ENCODE assay signal across 28 cellular contexts in genomic region chr5:105684799-105685198, GRCh38.
"Had no signal": no experiment of that assay in that cellular context is flagged by ENCODE, and none has a peak within 500 bp of the region (broad histone marks: within the 10 kb centered on the region; RNA-seq: fewer than 3 reads in every experiment).

No MANE protein-coding gene starts in this region.

- H3K4me3 Mint-ChIP-seq: activated CD4-positive, alpha-beta memory T cell treated with anti-CD3 and anti-CD28 coated beads for 36 hours; activated naive CD4-positive, alpha-beta T cell treated with anti-CD3 and anti-CD28 coated beads, Interleukin-2, amount 10 ng/mL, durations not matched to agents 7 days and 5 days; activated naive CD8-positive, alpha-beta T cell treated with anti-CD3 and anti-CD28 coated beads, Interleukin-2, amount 10 ng/mL, durations not matched to agents 7 days and 5 days; brain; dendritic cell treated with granulocyte-macrophage colony-stimulating factor and Interleukin-4, amounts not matched to agents 40 ng/mL and 50 ng/mL, for 4 days; endodermal cell; nephron; stimulated activated naive B cell treated with anti-CD40 and anti-IgM and Interleukin-4, amounts not matched to agents 10 μg/mL and 1 μg/mL and 100 μg/mL, for 72 hours; T-helper 17 cell had no signal

- H3K27me3 ChIP-seq: neutrophil, right atrium auricular region, suprapubic skin, tibial artery had no signal

- H3K9ac ChIP-seq: parathyroid adenoma had no signal

- H3K9me3 ChIP-seq: neutrophil, psoas muscle, suprapubic skin, tibial artery had no signal

- H3K79me2 ChIP-seq: parathyroid adenoma had no signal

- DNase-seq: activated CD4-positive, alpha-beta memory T cell treated with anti-CD3 and anti-CD28 coated beads for 36 hours; activated CD4-positive, alpha-beta T cell treated with anti-CD3 and anti-CD28 coated beads for 48 hours; activated CD8-positive, alpha-beta memory T cell treated with anti-CD3 and anti-CD28 coated beads, Interleukin-2, amount 50 U/mL, for 4 hours; activated gamma-delta T cell; activated naive CD4-positive, alpha-beta T cell treated with anti-CD3 and anti-CD28 coated beads, Interleukin-2, amount 10 ng/mL, durations not matched to agents 7 days and 5 days; activated naive CD8-positive, alpha-beta T cell treated with anti-CD3 and anti-CD28 coated beads, Interleukin-2, amount 10 ng/mL, durations not matched to agents 7 days and 5 days; activated T-cell treated with anti-CD3 and anti-CD28 coated beads, Interleukin-2, amount 50 U/mL, for 1 hour; amygdala; endodermal cell; foreskin melanocyte; islet precursor cell; left colon; mammary epithelial cell; psoas muscle; stimulated activated CD4-positive, alpha-beta T cell treated with anti-CD3 and anti-CD28 coated beads, Interleukin-15, amount 100 ng/mL, for 24 hours; stimulated activated CD4-positive, alpha-beta T cell treated with anti-CD3 and anti-CD28 coated beads, Interleukin-2, amount 100 ng/mL, for 24 hours; stimulated activated naive B cell treated with anti-CD40 and anti-IgM and Interleukin-4, amounts not matched to agents 10 μg/mL and 1 μg/mL and 100 μg/mL, for 72 hours; T-helper 17 cell; T1000; tibial artery; WERI-Rb-1 had no signal

- H3K36me3 Mint-ChIP-seq: activated CD4-positive, alpha-beta memory T cell treated with anti-CD3 and anti-CD28 coated beads for 36 hours; activated naive CD4-positive, alpha-beta T cell treated with anti-CD3 and anti-CD28 coated beads, Interleukin-2, amount 10 ng/mL, durations not matched to agents 7 days and 5 days; activated naive CD8-positive, alpha-beta T cell treated with anti-CD3 and anti-CD28 coated beads, Interleukin-2, amount 10 ng/mL, durations not matched to agents 7 days and 5 days; brain; stimulated activated naive B cell treated with anti-CD40 and anti-IgM and Interleukin-4, amounts not matched to agents 10 μg/mL and 1 μg/mL and 100 μg/mL, for 72 hours had no signal

- H3K4me1 Mint-ChIP-seq: activated naive CD4-positive, alpha-beta T cell treated with anti-CD3 and anti-CD28 coated beads, Interleukin-2, amount 10 ng/mL, durations not matched to agents 7 days and 5 days; activated naive CD8-positive, alpha-beta T cell treated with anti-CD3 and anti-CD28 coated beads, Interleukin-2, amount 10 ng/mL, durations not matched to agents 7 days and 5 days; nephron; stimulated activated naive B cell treated with anti-CD40 and anti-IgM and Interleukin-4, amounts not matched to agents 10 μg/mL and 1 μg/mL and 100 μg/mL, for 72 hours; T-helper 17 cell had no signal

- H3K4me3 ChIP-seq: psoas muscle, right atrium auricular region, suprapubic skin, tibial artery had no signal

- H3K27ac Mint-ChIP-seq: activated CD4-positive, alpha-beta memory T cell treated with anti-CD3 and anti-CD28 coated beads for 36 hours; activated naive CD4-positive, alpha-beta T cell treated with anti-CD3 and anti-CD28 coated beads, Interleukin-2, amount 10 ng/mL, durations not matched to agents 7 days and 5 days; activated naive CD8-positive, alpha-beta T cell treated with anti-CD3 and anti-CD28 coated beads, Interleukin-2, amount 10 ng/mL, durations not matched to agents 7 days and 5 days; brain; dendritic cell treated with granulocyte-macrophage colony-stimulating factor and Interleukin-4, amounts not matched to agents 40 ng/mL and 50 ng/mL, for 4 days; endodermal cell; nephron; stimulated activated naive B cell treated with anti-CD40 and anti-IgM and Interleukin-4, amounts not matched to agents 10 μg/mL and 1 μg/mL and 100 μg/mL, for 72 hours; T-helper 17 cell had no signal

- H3K36me3 ChIP-seq: neutrophil, right atrium auricular region, suprapubic skin, tibial artery, WERI-Rb-1 had no signal

- H3K4me1 ChIP-seq: psoas muscle, right atrium auricular region, suprapubic skin, tibial artery had no signal

- H3K27me3 Mint-ChIP-seq: activated CD4-positive, alpha-beta memory T cell treated with anti-CD3 and anti-CD28 coated beads for 36 hours; activated naive CD4-positive, alpha-beta T cell treated with anti-CD3 and anti-CD28 coated beads, Interleukin-2, amount 10 ng/mL, durations not matched to agents 7 days and 5 days; activated naive CD8-positive, alpha-beta T cell treated with anti-CD3 and anti-CD28 coated beads, Interleukin-2, amount 10 ng/mL, durations not matched to agents 7 days and 5 days; brain; dendritic cell treated with granulocyte-macrophage colony-stimulating factor and Interleukin-4, amounts not matched to agents 40 ng/mL and 50 ng/mL, for 4 days; stimulated activated naive B cell treated with anti-CD40 and anti-IgM and Interleukin-4, amounts not matched to agents 10 μg/mL and 1 μg/mL and 100 μg/mL, for 72 hours; T-helper 17 cell had no signal

- H3K27ac ChIP-seq: neutrophil, parathyroid adenoma, psoas muscle, right atrium auricular region, suprapubic skin, tibial artery, WERI-Rb-1 had no signal

- H2AFZ ChIP-seq: parathyroid adenoma had no signal

- H3K9me3 Mint-ChIP-seq: brain; dendritic cell treated with granulocyte-macrophage colony-stimulating factor and Interleukin-4, amounts not matched to agents 40 ng/mL and 50 ng/mL, for 4 days; endodermal cell; nephron had no signal
